Comparison of ENCODE assay signal across 9 cellular contexts in the genomic region with DNA sequence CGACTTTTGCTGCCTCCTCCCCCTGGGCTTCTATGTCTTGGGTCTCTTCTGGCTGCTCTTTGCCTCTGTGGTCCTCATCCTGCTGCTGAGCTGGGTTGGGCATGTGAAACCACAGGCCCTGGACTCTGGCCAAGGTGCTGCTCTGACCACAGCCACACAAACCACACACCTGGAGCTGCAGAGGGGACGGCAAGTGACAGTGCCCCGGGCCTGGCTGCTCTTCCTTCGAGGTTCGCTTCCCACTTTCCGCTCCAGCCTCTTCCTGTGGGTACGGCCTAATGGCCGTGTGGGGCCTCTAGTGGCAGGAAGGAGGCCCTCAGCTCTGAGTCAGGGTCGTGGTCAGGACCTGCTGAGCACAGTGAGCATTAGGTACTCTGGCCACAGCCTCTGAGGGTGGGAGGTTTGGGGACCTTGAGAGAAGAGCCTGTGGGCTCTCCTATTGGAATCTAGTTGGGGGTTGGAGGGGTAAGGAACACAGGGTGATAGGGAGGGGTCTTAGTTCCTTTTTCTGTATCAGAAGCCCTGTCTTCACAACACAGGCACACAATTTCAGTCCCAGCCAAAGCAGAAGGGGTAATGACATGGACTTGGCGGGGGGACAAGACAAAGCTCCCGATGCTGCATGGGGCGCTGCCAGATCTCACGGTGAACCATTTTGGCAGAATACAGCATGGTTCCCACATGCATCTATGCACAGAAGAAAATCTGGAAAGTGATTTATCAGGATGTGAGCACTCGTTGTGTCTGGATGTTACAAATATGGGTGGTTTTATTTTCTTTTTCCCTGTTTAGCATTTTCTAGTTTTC. TPM values are rescaled to one million over a fixed set of nuclear protein-coding genes. Genes with fewer than 3 reads are reported as not detected.
A peak's percentile ranks its signal among the peaks of the same experiment; 100 is the strongest.
DNase-seq lines count a peak whose midpoint lies in the region; ATAC-seq, FAIRE-seq and TF ChIP-seq lines count a peak whose summit lies in the region.
"Had no signal": no experiment of that assay in that cellular context is flagged by ENCODE, and none has a peak within 500 bp of the region (broad histone marks: within the 10 kb centered on the region; RNA-seq: fewer than 3 reads in every experiment).

No MANE protein-coding gene starts in this region.

- H3K27ac ChIP-seq in kidney (ENCODE audit: low read depth in 2 of 2, low read length in 2 of 2) (no peak overlapping the region), esophagus muscularis mucosa (replicated peaks in 1 of 4) (peak overlapping the region in 2 of 4 donors; percentile 12 to 58)

- peaks cover 33% of the 10 kb centered on the region for H3K4me1 Mint-ChIP-seq in activated naive CD8-positive, alpha-beta T cell (ENCODE audit: low read depth)

- no peak for TF ChIP-seq EP300 in esophagus muscularis mucosa (IDR thresholded peaks at IDR 0.05)

- DNase-seq in NCI-H510A treated with DMSO at 0.1 percent for 48 hours (lab: John Stamatoyannopoulos, UW) (peak; percentile 8), NCI-H510A (lab: John Stamatoyannopoulos, UW) (no peak), LHCN-M2 (ENCODE audit: low read depth) (peak; percentile 58), kidney (peak; percentile 79), esophagus muscularis mucosa (ENCODE audit: extremely low spot score) (no peak)

- no peaks in the 10 kb centered on the region for H3K9me3 Mint-ChIP-seq in activated naive CD8-positive, alpha-beta T cell (ENCODE audit: low read depth)

- 17% methylated on average over 14 of the region's 14 CpGs for WGBS in esophagus muscularis mucosa

- intact Hi-C loops in kidney (cut with DNase I): no loop called here
- intact Hi-C loops in esophagus muscularis mucosa (cut with DNase I): no loop called here

- H3K9ac ChIP-seq in kidney (ENCODE audit: low read length in 2 of 2): peak overlapping the region in 1 of 2 donors; percentile 19

- FAIRE-seq in kidney (lab: Jason Lieb, UNC): no peak
- FAIRE-seq: G401.6 had no signal

- peak overlapping the region; percentile 34 for H3K27ac Mint-ChIP-seq in activated naive CD8-positive, alpha-beta T cell

- ATAC-seq in GM19467 (IDR thresholded peaks at IDR 0.05; ENCODE audit: unreplicated experiment) (no peak), GM19035 (IDR thresholded peaks at IDR 0.05; ENCODE audit: unreplicated experiment) (no peak)

- H3K4me1 ChIP-seq in kidney (ENCODE audit: control insufficient read depth in 1 of 2, insufficient read depth in 1 of 2, low read depth in 1 of 2, low read length in 2 of 2): peaks cover 12 to 20% of the 10 kb centered on the region in 2 donors
- H3K4me1 ChIP-seq in esophagus muscularis mucosa: peaks cover 28 to 37% (median 32%) of the 10 kb centered on the region in 4 donors

- H3K4me3 ChIP-seq in kidney (ENCODE audit: low read length in 2 of 2) (no peak overlapping the region), esophagus muscularis mucosa (no peak overlapping the region)

- H3K36me3 ChIP-seq in kidney (ENCODE audit: control insufficient read depth in 1 of 2, insufficient read depth in 2 of 2, low read length in 2 of 2): peaks cover 3 to 14% of the 10 kb centered on the region in 2 donors
- H3K36me3 ChIP-seq in esophagus muscularis mucosa: peaks cover 12 to 30% (median 24%) of the 10 kb centered on the region in 4 donors

- TF ChIP-seq CTCF in kidney (IDR thresholded peaks at IDR 0.05; ENCODE audit: borderline replicate concordance, extremely low read depth, insufficient read depth) (no peak), esophagus muscularis mucosa (IDR thresholded peaks at IDR 0.05) (no peak)

- no peaks in the 10 kb centered on the region for H3K27me3 Mint-ChIP-seq in activated naive CD8-positive, alpha-beta T cell

- peak overlapping the region; percentile 38 for H3K4me3 Mint-ChIP-seq in activated naive CD8-positive, alpha-beta T cell

- no peaks in the 10 kb centered on the region for H3K27me3 ChIP-seq in esophagus muscularis mucosa

- H3K36me3 Mint-ChIP-seq in activated naive CD8-positive, alpha-beta T cell: no peaks in the 10 kb centered on the region

- no peak for TF ChIP-seq POLR2A in esophagus muscularis mucosa (IDR thresholded peaks at IDR 0.05; ENCODE audit: low read depth)

- H3K9me3 ChIP-seq in kidney (ENCODE audit: control insufficient read depth in 1 of 2, low read length in 2 of 2) (no peaks in the 10 kb centered on the region), esophagus muscularis mucosa (no peaks in the 10 kb centered on the region)

RNA-seq across cellular contexts. Expression of a gene that starts 2.3 kb away (rescaled TPM):
- total RNA-seq in LHCN-M2 (2014; rRNA removed): not detected in 2 replicates
- polyA plus RNA-seq in LHCN-M2 (2012): 0.21 TPM
- not detected for total RNA-seq in kidney
- not detected for polyA plus RNA-seq in kidney (ENCODE audit: insufficient read depth, low read depth, low replicate concordance)
- under 1 TPM in 1 of 4 donors, not detected in 3; 0.33 TPM for total RNA-seq in esophagus muscularis mucosa

RNA-seq across cellular contexts. Expression of a gene that starts 5.5 kb away (rescaled TPM):
- total RNA-seq in LHCN-M2 (2014; rRNA removed) (92.3 and 93.5 TPM in 2 replicates), kidney (60.0 TPM), esophagus muscularis mucosa (10 to 100 TPM; 38.8 to 73.4 (median 55.5) TPM)
- polyA plus RNA-seq in LHCN-M2 (2012): 86.2 TPM
- polyA plus RNA-seq in kidney (ENCODE audit: insufficient read depth, low read depth, low replicate concordance): 173 TPM

RNA-seq across cellular contexts. Expression of a gene that starts 5.7 kb away (rescaled TPM):
- total RNA-seq in LHCN-M2 (2014; rRNA removed): 34.4 and 38.2 TPM in 2 replicates
- 97.3 TPM for polyA plus RNA-seq in LHCN-M2 (2012)
- 95.0 TPM for total RNA-seq in kidney
- polyA plus RNA-seq in kidney (ENCODE audit: insufficient read depth, low read depth, low replicate concordance): 188 TPM
- total RNA-seq in esophagus muscularis mucosa: 10 to 100 TPM; 59.8 to 96.3 (median 69.5) TPM

RNA-seq across cellular contexts. Expression of a gene that starts 14.0 kb away (rescaled TPM):
- total RNA-seq in LHCN-M2 (2014; rRNA removed) (1,610 and 1,782 TPM in 2 replicates), kidney (496 TPM), esophagus muscularis mucosa (1,000 to 10,000 TPM; 1,019 to 1,635 (median 1,341) TPM)
- polyA plus RNA-seq in LHCN-M2 (2012): 3,150 TPM
- polyA plus RNA-seq in kidney (ENCODE audit: insufficient read depth, low read depth, low replicate concordance): 614 TPM

RNA-seq across cellular contexts. Expression of a gene that starts 16.5 kb away (rescaled TPM):
- total RNA-seq in LHCN-M2 (2014; rRNA removed) (5.2 and 7.9 TPM in 2 replicates), kidney (6.9 TPM), esophagus muscularis mucosa (1 to 10 TPM; 1.2 to 7.2 (median 2.1) TPM)
- polyA plus RNA-seq in LHCN-M2 (2012): 15.1 TPM
- 17.8 TPM for polyA plus RNA-seq in kidney (ENCODE audit: insufficient read depth, low read depth, low replicate concordance)

Comparison
In these comparisons a context has a peak if more than half of its experiments do, and no peak if none do; other contexts are left out.
1. DNase-seq: peak in NCI-H510A treated with DMSO at 0.1 percent for 48 hours (single experiment), LHCN-M2 (single experiment) and kidney (single experiment); none in NCI-H510A (single experiment) and esophagus muscularis mucosa (single experiment).